21 cellular contexts compared by ENCODE assay signal in the genomic region with DNA sequence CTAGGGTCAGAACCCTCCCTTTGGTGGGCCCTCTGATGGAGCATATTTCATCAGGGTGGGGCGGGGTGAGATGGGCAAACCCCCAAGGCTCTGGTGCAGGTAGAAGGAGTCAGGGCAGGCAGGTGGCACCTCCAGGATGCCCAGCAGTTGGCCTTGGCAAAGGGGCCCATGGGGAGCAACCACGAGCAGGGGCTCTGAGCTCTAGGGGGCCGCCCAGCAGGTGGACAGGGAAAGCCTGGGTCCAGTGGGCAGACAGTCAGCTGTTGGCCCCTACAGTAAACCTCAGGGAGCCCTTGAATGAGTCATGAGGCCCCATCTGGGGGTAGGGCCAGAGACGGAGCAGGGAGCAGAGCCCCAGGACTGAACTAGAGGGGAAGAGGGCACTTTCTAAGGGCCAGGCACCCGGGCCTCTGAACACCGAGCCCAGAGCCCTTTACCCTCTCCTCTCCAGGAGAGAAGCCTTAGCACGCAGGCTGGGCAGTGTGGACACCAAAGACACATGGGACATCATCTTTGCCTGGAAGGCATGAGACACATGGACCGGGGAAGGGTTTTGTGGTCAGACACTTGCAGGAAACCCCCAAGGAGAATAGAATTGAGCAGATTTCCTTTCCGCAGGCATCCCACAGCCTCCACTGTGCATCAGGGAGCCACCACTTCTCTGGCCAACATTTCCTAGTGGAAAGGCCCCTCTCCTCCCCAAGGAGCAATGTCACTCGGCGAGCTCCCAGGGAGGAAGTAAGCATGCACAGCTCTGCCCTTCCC.
A peak's percentile ranks its signal among the peaks of the same experiment; 100 is the strongest.
DNase-seq lines count a peak whose midpoint lies in the region; ATAC-seq and TF ChIP-seq lines count a peak whose summit lies in the region.
"Had no signal": no experiment of that assay in that cellular context is flagged by ENCODE, and none has a peak within 500 bp of the region (broad histone marks: within the 10 kb centered on the region; RNA-seq: fewer than 3 reads in every experiment).

No MANE protein-coding gene starts in this region.

- TF ChIP-seq CTCF in type B pancreatic cell (conservative IDR thresholded peaks at IDR 0.05) = no peak

- CTCF ChIA-PET in activated CD8-positive, alpha-beta memory T cell treated with anti-CD3 and anti-CD28 coated beads, Interleukin-2, amount 10 ng/mL, durations not matched to agents 7 days and 5 days (lab: Charles Lee) = no interaction called here

- ATAC-seq in activated CD8-positive, alpha-beta memory T cell treated with anti-CD3 and anti-CD28 coated beads, Interleukin-2, amount 10 ng/mL, durations not matched to agents 7 days and 5 days = no peak
- ATAC-seq in HG03095 (IDR thresholded peaks at IDR 0.05; ENCODE audit: unreplicated experiment) (no peak), HG03139 (IDR thresholded peaks at IDR 0.05; ENCODE audit: unreplicated experiment) (no peak)
- ATAC-seq: GM12878, PC-3 had no signal

- H3K4me3 Mint-ChIP-seq in activated CD8-positive, alpha-beta memory T cell treated with anti-CD3 and anti-CD28 coated beads, Interleukin-2, amount 10 ng/mL, durations not matched to agents 7 days and 5 days = no peak overlapping the region
- H3K4me3 Mint-ChIP-seq in type B pancreatic cell = no peak overlapping the region
- H3K4me3 Mint-ChIP-seq: CD8-positive, alpha-beta memory T cell; HFFc6 had no signal

- H3K4me1 Mint-ChIP-seq in activated CD8-positive, alpha-beta memory T cell treated with anti-CD3 and anti-CD28 coated beads, Interleukin-2, amount 10 ng/mL, durations not matched to agents 7 days and 5 days = no peaks in the 10 kb centered on the region
- H3K4me1 Mint-ChIP-seq in type B pancreatic cell (ENCODE audit: unreplicated experiment) = no peaks in the 10 kb centered on the region
- H3K4me1 Mint-ChIP-seq: CD8-positive, alpha-beta memory T cell had no signal

- H3K27me3 Mint-ChIP-seq in activated CD8-positive, alpha-beta memory T cell treated with anti-CD3 and anti-CD28 coated beads, Interleukin-2, amount 10 ng/mL, durations not matched to agents 7 days and 5 days = no peaks in the 10 kb centered on the region
- H3K27me3 Mint-ChIP-seq in type B pancreatic cell = peaks cover 6% of the 10 kb centered on the region

- H3K36me3 Mint-ChIP-seq in activated CD8-positive, alpha-beta memory T cell treated with anti-CD3 and anti-CD28 coated beads, Interleukin-2, amount 10 ng/mL, durations not matched to agents 7 days and 5 days = no peaks in the 10 kb centered on the region
- H3K36me3 Mint-ChIP-seq in type B pancreatic cell = peaks cover 10% of the 10 kb centered on the region
- H3K36me3 Mint-ChIP-seq: CD8-positive, alpha-beta memory T cell had no signal

- H3K9me3 Mint-ChIP-seq in activated CD8-positive, alpha-beta memory T cell treated with anti-CD3 and anti-CD28 coated beads, Interleukin-2, amount 10 ng/mL, durations not matched to agents 7 days and 5 days (ENCODE audit: low read depth) = no peaks in the 10 kb centered on the region
- no peaks in the 10 kb centered on the region for H3K9me3 Mint-ChIP-seq in type B pancreatic cell
- H3K9me3 Mint-ChIP-seq: CD8-positive, alpha-beta memory T cell; HFFc6 had no signal

- peak; percentile 25 for DNase-seq in activated CD8-positive, alpha-beta memory T cell treated with anti-CD3 and anti-CD28 coated beads, Interleukin-2, amount 10 ng/mL, durations not matched to agents 7 days and 5 days
- DNase-seq in activated CD8-positive, alpha-beta memory T cell treated with anti-CD3 and anti-CD28 coated beads, Interleukin-2, amount 50 U/mL, for 4 hours = no peak
- DNase-seq in M059J (ENCODE audit: low read depth) (peak; percentile 27), islet precursor cell (peak; percentile 34), type B pancreatic cell (ENCODE audit: extremely low spot score, unreplicated experiment) (peak; percentile 60), CD1c-positive myeloid dendritic cell (ENCODE audit: extremely low spot score) (no peak)
- DNase-seq: 8988T; BE2C; CD8-positive, alpha-beta memory T cell; DND-41; HFFc6; Karpas-422; MM.1S; NCI-H1092 treated with DMSO at 0.1 percent for 48 hours; NCI-H1694; NCI-H510A treated with DMSO at 0.1 percent for 48 hours; NCI-H82; PC-3 had no signal

- no peak overlapping the region for H3K27ac Mint-ChIP-seq in activated CD8-positive, alpha-beta memory T cell treated with anti-CD3 and anti-CD28 coated beads, Interleukin-2, amount 10 ng/mL, durations not matched to agents 7 days and 5 days
- H3K27ac Mint-ChIP-seq in type B pancreatic cell = no peak overlapping the region
- H3K27ac Mint-ChIP-seq: CD8-positive, alpha-beta memory T cell; HFFc6 had no signal

Comparison
In these comparisons a context has a peak if more than half of its experiments do, and no peak if none do; other contexts are left out.
1. DNase-seq: peak in activated CD8-positive, alpha-beta memory T cell treated with anti-CD3 and anti-CD28 coated beads, Interleukin-2, amount 10 ng/mL, durations not matched to agents 7 days and 5 days (single experiment), M059J (single experiment), islet precursor cell (single experiment) and type B pancreatic cell (single experiment); none in activated CD8-positive, alpha-beta memory T cell treated with anti-CD3 and anti-CD28 coated beads, Interleukin-2, amount 50 U/mL, for 4 hours (single experiment) and CD1c-positive myeloid dendritic cell (single experiment).